In genomic region chr4:82851902-82852750, GRCh38 we compare ENCODE assay signal across 8 cellular contexts. TPM values are rescaled to one million over a fixed set of nuclear protein-coding genes. Genes with fewer than 3 reads are reported as not detected.
A peak's percentile ranks its signal among the peaks of the same experiment; 100 is the strongest.
DNase-seq lines count a peak whose midpoint lies in the region; ATAC-seq and TF ChIP-seq lines count a peak whose summit lies in the region.

No MANE protein-coding gene starts in this region.

- peak; percentile 40 to 51 for DNase-seq in AML-193 (lab: John Stamatoyannopoulos, UW)
- peak; percentile 7 for DNase-seq in SKM-1 (lab: John Stamatoyannopoulos, UW; ENCODE audit: unreplicated experiment)
- DNase-seq in foreskin keratinocyte = peak in 1 of 2 donors; percentile 18
- no peak for DNase-seq in NCI-H1048 (lab: John Stamatoyannopoulos, UW)
- no peak for DNase-seq in amniotic stem cell (lab: John Stamatoyannopoulos, UW)
- DNase-seq in NCI-H2107 treated with DMSO at 0.1 percent for 48 hours (lab: John Stamatoyannopoulos, UW; ENCODE audit: unreplicated experiment) = no peak

- TF ChIP-seq CTCF in GM12875 (IDR thresholded peaks at IDR 0.05; ENCODE audit: borderline replicate concordance, insufficient read depth, low read depth, low read length) (peak; percentile 34; the same call in 1 of the 2 replicates), foreskin keratinocyte (conservative IDR thresholded peaks at IDR 0.05) (peak; percentile 64)

- H3K4me3 ChIP-seq in GM12875 (ENCODE audit: low read depth, low read length) = no peak overlapping the region

- peaks cover 7% of the 10 kb centered on the region for H3K4me1 ChIP-seq in foreskin keratinocyte

- ATAC-seq in foreskin keratinocyte (peak; percentile 52), HG03280 (IDR thresholded peaks at IDR 0.05; ENCODE audit: unreplicated experiment) (no peak)

- H3K27me3 ChIP-seq in foreskin keratinocyte = no peaks in the 10 kb centered on the region

- no peak overlapping the region for H3K27ac ChIP-seq in foreskin keratinocyte

RNA-seq across cellular contexts. Expression of gene SEC31A, which starts 38.8 kb away (rescaled TPM):
- 124 and 162 TPM in 2 replicates for total RNA-seq in foreskin keratinocyte
- polyA plus RNA-seq in foreskin keratinocyte = 84.2 and 98.4 TPM in 2 replicates

RNA-seq across cellular contexts. Expression of gene THAP9, which starts 48.4 kb away (rescaled TPM):
- 1.6 and 1.8 TPM in 2 replicates for total RNA-seq in foreskin keratinocyte
- 0.34 and 0.58 TPM in 2 replicates for polyA plus RNA-seq in foreskin keratinocyte

RNA-seq across cellular contexts. Expression of gene SCD5, which starts 53.5 kb away (rescaled TPM):
- total RNA-seq in foreskin keratinocyte = 16.9 and 18.5 TPM in 2 replicates
- 8.7 and 9.2 TPM in 2 replicates for polyA plus RNA-seq in foreskin keratinocyte

Comparison
In these comparisons a context has a peak if more than half of its experiments do, and no peak if none do; other contexts are left out.
1. DNase-seq: peak in AML-193 (2 of 2) and SKM-1 (single experiment); none in NCI-H1048 (single experiment), amniotic stem cell (single experiment) and NCI-H2107 treated with DMSO at 0.1 percent for 48 hours (single experiment).